ENCODE assay signal across 22 cellular contexts in the genomic region with DNA sequence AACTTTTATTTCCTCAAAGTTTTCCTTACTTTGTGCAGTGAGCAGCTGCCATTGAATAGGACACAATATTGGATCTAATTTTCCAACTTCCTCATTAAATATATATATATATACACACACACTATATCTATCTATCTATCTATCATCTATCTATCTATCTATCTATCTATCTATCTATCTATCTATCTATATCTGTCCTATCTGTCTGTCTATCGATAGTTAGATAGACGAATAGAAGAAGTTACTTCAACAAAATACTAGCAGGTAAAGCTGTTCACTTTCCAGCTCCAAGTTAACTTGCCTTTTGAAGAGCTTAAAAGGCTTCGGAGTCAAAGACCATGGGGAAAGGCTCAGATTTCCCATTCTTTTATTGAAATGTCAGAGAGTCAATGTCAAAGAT.
"Had no signal": no experiment of that assay in that cellular context is flagged by ENCODE, and none has a peak within 500 bp of the region (broad histone marks: within the 10 kb centered on the region; RNA-seq: fewer than 3 reads in every experiment).

No MANE protein-coding gene starts in this region.

- H3K36me3 Mint-ChIP-seq: immature natural killer cell; mesothelial cell of epicardium; naive thymus-derived CD8-positive, alpha-beta T cell; WTC11 had no signal

- H3K9me3 ChIP-seq: left ventricle myocardium inferior, neutrophil, right lobe of liver, upper lobe of left lung had no signal

- H3K27me3 ChIP-seq: hepatocyte, right lobe of liver, upper lobe of left lung had no signal

- H3K9ac ChIP-seq: parathyroid adenoma had no signal

- H3K4me3 Mint-ChIP-seq: mesothelial cell of epicardium; naive thymus-derived CD8-positive, alpha-beta T cell; stimulated activated naive B cell treated with anti-CD40 and anti-IgM and Interleukin-4, amounts not matched to agents 10 μg/mL and 1 μg/mL and 100 μg/mL, for 72 hours; WTC11 had no signal

- H2AFZ ChIP-seq: hepatocyte had no signal

- H3K36me3 ChIP-seq: left ventricle myocardium inferior, neutrophil, right lobe of liver, upper lobe of left lung had no signal

- H3K4me2 ChIP-seq: hepatocyte, smooth muscle cell had no signal

- H3K79me2 ChIP-seq: parathyroid adenoma had no signal

- H3K4me3 ChIP-seq: hepatocyte, left ventricle myocardium inferior, right lobe of liver, smooth muscle cell, upper lobe of left lung had no signal

- DNase-seq: activated T-cell treated with anti-CD3 and anti-CD28 coated beads, Interleukin-2, amount 50 U/mL, for 1 hour; aorta; central memory CD4-positive, alpha-beta T cell; effector memory CD4-positive, alpha-beta T cell; glutamatergic neuron; immature natural killer cell; left ventricle myocardium inferior; naive thymus-derived CD8-positive, alpha-beta T cell; right lobe of liver; stimulated activated CD4-positive, alpha-beta T cell treated with anti-CD3 and anti-CD28 coated beads, Interleukin-15, amount 100 ng/mL, for 24 hours; stimulated activated CD8-positive, alpha-beta memory T cell treated with anti-CD3 and anti-CD28 coated beads, Interleukin-4, amount 100 ng/mL, for 48 hours; stimulated activated naive B cell treated with anti-CD40 and anti-IgM and Interleukin-4, amounts not matched to agents 10 μg/mL and 1 μg/mL and 100 μg/mL, for 72 hours; T-helper 9 cell; upper lobe of left lung had no signal

- H3K27ac Mint-ChIP-seq: activated naive CD4-positive, alpha-beta T cell treated with anti-CD3 and anti-CD28 coated beads, Interleukin-2, amount 50 U/mL, for 72 hours; immature natural killer cell; mesothelial cell of epicardium; naive thymus-derived CD8-positive, alpha-beta T cell; stimulated activated naive B cell treated with anti-CD40 and anti-IgM and Interleukin-4, amounts not matched to agents 10 μg/mL and 1 μg/mL and 100 μg/mL, for 72 hours; WTC11 had no signal

- H3K9me3 Mint-ChIP-seq: immature natural killer cell; mesothelial cell of epicardium; naive thymus-derived CD8-positive, alpha-beta T cell; stimulated activated naive B cell treated with anti-CD40 and anti-IgM and Interleukin-4, amounts not matched to agents 10 μg/mL and 1 μg/mL and 100 μg/mL, for 72 hours; WTC11 had no signal

- H3K4me1 ChIP-seq: right lobe of liver had no signal

- H3K27ac ChIP-seq: hepatocyte, left ventricle myocardium inferior, neutrophil, parathyroid adenoma, right lobe of liver, upper lobe of left lung had no signal

- FAIRE-seq: frontal cortex had no signal
